31 cellular contexts compared by ENCODE assay signal in genomic region chr15:80042568-80042967, GRCh38.
"Had no signal": no experiment of that assay in that cellular context is flagged by ENCODE, and none has a peak within 500 bp of the region (broad histone marks: within the 10 kb centered on the region; RNA-seq: fewer than 3 reads in every experiment).

No MANE protein-coding gene starts in this region.

- H3K36me3 ChIP-seq: neural progenitor cell, ovary, spleen, suprapubic skin, tibial artery, transverse colon, upper lobe of right lung, uterus had no signal

- H3K27ac ChIP-seq: neural progenitor cell, ovary, parathyroid adenoma, psoas muscle, skin epidermis, spleen, suprapubic skin, testis, tibial artery, transverse colon, upper lobe of right lung, uterus had no signal

- H3K27ac Mint-ChIP-seq: natural killer cell; nephron; neural progenitor cell; progenitor cell of endocrine pancreas; stimulated activated memory B cell treated with anti-CD40 and anti-IgM and Interleukin-4, amounts not matched to agents 10 μg/mL and 1 μg/mL and 100 μg/mL, for 72 hours; stimulated activated naive CD8-positive, alpha-beta T cell treated with anti-CD3 and anti-CD28 coated beads, Interleukin-15, amount 100 ng/mL, for 72 hours; type B pancreatic cell had no signal

- DNase-seq: natural killer cell; occipital lobe; ovary; posterior cingulate gyrus; psoas muscle; right cardiac atrium; spleen; stimulated activated CD4-positive, alpha-beta T cell treated with anti-CD3 and anti-CD28 coated beads, Interleukin-12 subunit alpha, Interleukin-12 subunit beta, amount 100 ng/mL, for 4 hours; stimulated activated CD4-positive, alpha-beta T cell treated with anti-CD3 and anti-CD28 coated beads, Interleukin-1b, Interleukin-23, amount 100 ng/mL, for 48 hours; stimulated activated CD4-positive, alpha-beta T cell treated with anti-CD3 and anti-CD28 coated beads, Interleukin-4, amount 100 ng/mL, for 1 hour; stimulated activated CD4-positive, alpha-beta T cell treated with anti-CD3 and anti-CD28 coated beads, Interleukin-4, amount 100 ng/mL, for 4 hours; stimulated activated CD8-positive, alpha-beta memory T cell treated with anti-CD3 and anti-CD28 coated beads, Interleukin-4, amount 100 ng/mL, for 48 hours; stimulated activated naive CD4-positive, alpha-beta T cell; stimulated activated naive CD8-positive, alpha-beta T cell treated with anti-CD3 and anti-CD28 coated beads, Interleukin-15, amount 100 ng/mL, for 72 hours; stimulated activated naive CD8-positive, alpha-beta T cell treated with anti-CD3 and anti-CD28 coated beads, Interleukin-15, Interleukin-2, amounts not matched to agents 100 U/mL and 50 U/mL, for 24 hours; substantia nigra; testis; tibial artery; transverse colon; upper lobe of right lung; uterus had no signal

- H3K9me3 Mint-ChIP-seq: natural killer cell; nephron; neural progenitor cell; stimulated activated memory B cell treated with anti-CD40 and anti-IgM and Interleukin-4, amounts not matched to agents 10 μg/mL and 1 μg/mL and 100 μg/mL, for 72 hours; stimulated activated naive CD8-positive, alpha-beta T cell treated with anti-CD3 and anti-CD28 coated beads, Interleukin-15, amount 100 ng/mL, for 72 hours had no signal

- H3K9me3 ChIP-seq: ovary, psoas muscle, spleen, suprapubic skin, testis, tibial artery, transverse colon, upper lobe of right lung, uterus had no signal

- ATAC-seq: natural killer cell; psoas muscle; right cardiac atrium; sciatic nerve; stimulated activated memory B cell treated with anti-CD40 and anti-IgM and Interleukin-4, amounts not matched to agents 10 μg/mL and 1 μg/mL and 100 μg/mL, for 72 hours; stimulated activated naive CD8-positive, alpha-beta T cell treated with anti-CD3 and anti-CD28 coated beads, Interleukin-15, amount 100 ng/mL, for 72 hours; stimulated activated naive CD8-positive, alpha-beta T cell treated with anti-CD3 and anti-CD28 coated beads, Interleukin-15, Interleukin-2, amounts not matched to agents 100 U/mL and 50 U/mL, for 24 hours; upper lobe of right lung had no signal

- H3K4me3 Mint-ChIP-seq: natural killer cell; nephron; neural progenitor cell; stimulated activated memory B cell treated with anti-CD40 and anti-IgM and Interleukin-4, amounts not matched to agents 10 μg/mL and 1 μg/mL and 100 μg/mL, for 72 hours; stimulated activated naive CD8-positive, alpha-beta T cell treated with anti-CD3 and anti-CD28 coated beads, Interleukin-15, amount 100 ng/mL, for 72 hours; type B pancreatic cell had no signal

- H3K4me1 Mint-ChIP-seq: natural killer cell; nephron; neural progenitor cell; stimulated activated memory B cell treated with anti-CD40 and anti-IgM and Interleukin-4, amounts not matched to agents 10 μg/mL and 1 μg/mL and 100 μg/mL, for 72 hours; stimulated activated naive CD8-positive, alpha-beta T cell treated with anti-CD3 and anti-CD28 coated beads, Interleukin-15, amount 100 ng/mL, for 72 hours had no signal

- H3K27me3 ChIP-seq: neural progenitor cell, ovary, spleen, suprapubic skin, testis, tibial artery, transverse colon, upper lobe of right lung, uterus had no signal

- H3K9ac ChIP-seq: neural progenitor cell, parathyroid adenoma had no signal

- H3K36me3 Mint-ChIP-seq: natural killer cell; neural progenitor cell; stimulated activated memory B cell treated with anti-CD40 and anti-IgM and Interleukin-4, amounts not matched to agents 10 μg/mL and 1 μg/mL and 100 μg/mL, for 72 hours; type B pancreatic cell had no signal

- H3K27me3 Mint-ChIP-seq: progenitor cell of endocrine pancreas; stimulated activated memory B cell treated with anti-CD40 and anti-IgM and Interleukin-4, amounts not matched to agents 10 μg/mL and 1 μg/mL and 100 μg/mL, for 72 hours; stimulated activated naive CD8-positive, alpha-beta T cell treated with anti-CD3 and anti-CD28 coated beads, Interleukin-15, amount 100 ng/mL, for 72 hours; type B pancreatic cell had no signal

- H3K79me2 ChIP-seq: parathyroid adenoma had no signal

- H2AFZ ChIP-seq: neural progenitor cell, parathyroid adenoma had no signal

- H3K4me1 ChIP-seq: neural progenitor cell, parathyroid adenoma, psoas muscle, spleen, suprapubic skin, testis, tibial artery, transverse colon, upper lobe of right lung, uterus had no signal

- H3K4me2 ChIP-seq: neural progenitor cell, smooth muscle cell had no signal

- H3K4me3 ChIP-seq: neural progenitor cell, ovary, psoas muscle, skin epidermis, smooth muscle cell, spleen, suprapubic skin, testis, tibial artery, transverse colon, upper lobe of right lung, uterus had no signal
